Comparison of ENCODE assay signal across 1 cellular context in genomic region chr12:76470028-76470939, GRCh38.
TF ChIP-seq lines count a peak whose summit lies in the region.

No MANE protein-coding gene starts in this region.

TF ChIP-seq in K562, 482 proteins besides CTCF, POLR2A, EP300 and RAD21 (continued from another document and continues in another):
- no peak for TF ChIP-seq IRF9 (tag; IDR thresholded peaks at IDR 0.05)
- TF ChIP-seq MEF2A (IDR thresholded peaks at IDR 0.05; ENCODE audit: control insufficient read depth, low read depth, low read length): peak; percentile 87
- peak; percentile 18 for TF ChIP-seq FOS (IDR thresholded peaks at IDR 0.05; ENCODE audit: extremely low read depth, insufficient read length)
- TF ChIP-seq HLTF (IDR thresholded peaks at IDR 0.05): no peak
- peak in 1 of 2 experiments; percentile 69; a peak in 1 of 4 replicates for TF ChIP-seq RCOR1 (IDR thresholded peaks at IDR 0.05; ENCODE audit: borderline replicate concordance in 1 of 2, low read depth in 2 of 2, low read length in 2 of 2)
- no peak for TF ChIP-seq POLR2G (IDR thresholded peaks at IDR 0.05; ENCODE audit: low read depth, low read length)
- TF ChIP-seq, protein P1, sequence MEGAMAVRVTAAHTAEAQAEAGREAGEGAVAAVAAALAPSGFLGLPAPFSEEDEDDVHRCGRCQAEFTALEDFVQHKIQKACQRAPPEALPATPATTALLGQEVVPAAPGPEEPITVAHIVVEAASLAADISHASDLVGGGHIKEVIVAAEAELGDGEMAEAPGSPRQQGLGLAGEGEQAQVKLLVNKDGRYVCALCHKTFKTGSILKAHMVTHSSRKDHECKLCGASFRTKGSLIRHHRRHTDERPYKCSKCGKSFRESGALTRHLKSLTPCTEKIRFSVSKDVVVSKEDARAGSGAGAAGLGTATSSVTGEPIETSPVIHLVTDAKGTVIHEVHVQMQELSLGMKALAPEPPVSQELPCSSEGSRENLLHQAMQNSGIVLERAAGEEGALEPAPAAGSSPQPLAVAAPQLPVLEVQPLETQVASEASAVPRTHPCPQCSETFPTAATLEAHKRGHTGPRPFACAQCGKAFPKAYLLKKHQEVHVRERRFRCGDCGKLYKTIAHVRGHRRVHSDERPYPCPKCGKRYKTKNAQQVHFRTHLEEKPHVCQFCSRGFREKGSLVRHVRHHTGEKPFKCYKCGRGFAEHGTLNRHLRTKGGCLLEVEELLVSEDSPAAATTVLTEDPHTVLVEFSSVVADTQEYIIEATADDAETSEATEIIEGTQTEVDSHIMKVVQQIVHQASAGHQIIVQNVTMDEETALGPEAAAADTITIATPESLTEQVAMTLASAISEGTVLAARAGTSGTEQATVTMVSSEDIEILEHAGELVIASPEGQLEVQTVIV (CRISPR knock-in tag; IDR thresholded peaks at IDR 0.05; ENCODE audit: borderline replicate concordance): no peak
- TF ChIP-seq RERE (CRISPR knock-in tag; IDR thresholded peaks at IDR 0.05; ENCODE audit: borderline replicate concordance): no peak
- no peak for TF ChIP-seq ZBTB17 (CRISPR knock-in tag; IDR thresholded peaks at IDR 0.05)
- TF ChIP-seq NR3C1 (CRISPR knock-in tag; IDR thresholded peaks at IDR 0.05): no peak
- peak; percentile 76 for TF ChIP-seq ZNF316 (IDR thresholded peaks at IDR 0.05)
- TF ChIP-seq, protein P2, sequence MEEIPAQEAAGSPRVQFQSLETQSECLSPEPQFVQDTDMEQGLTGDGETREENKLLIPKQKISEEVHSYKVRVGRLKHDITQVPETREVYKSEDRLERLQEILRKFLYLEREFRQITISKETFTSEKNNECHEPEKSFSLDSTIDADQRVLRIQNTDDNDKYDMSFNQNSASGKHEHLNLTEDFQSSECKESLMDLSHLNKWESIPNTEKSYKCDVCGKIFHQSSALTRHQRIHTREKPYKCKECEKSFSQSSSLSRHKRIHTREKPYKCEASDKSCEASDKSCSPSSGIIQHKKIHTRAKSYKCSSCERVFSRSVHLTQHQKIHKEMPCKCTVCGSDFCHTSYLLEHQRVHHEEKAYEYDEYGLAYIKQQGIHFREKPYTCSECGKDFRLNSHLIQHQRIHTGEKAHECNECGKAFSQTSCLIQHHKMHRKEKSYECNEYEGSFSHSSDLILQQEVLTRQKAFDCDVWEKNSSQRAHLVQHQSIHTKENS (CRISPR knock-in tag; IDR thresholded peaks at IDR 0.05): no peak
- no peak for TF ChIP-seq BCL6 (CRISPR knock-in tag; IDR thresholded peaks at IDR 0.05)
- no peak for TF ChIP-seq HNRNPL (IDR thresholded peaks at IDR 0.05; ENCODE audit: low read depth, low read length)
- TF ChIP-seq ZNF740 (CRISPR knock-in tag; IDR thresholded peaks at IDR 0.05): no peak
- no peak for TF ChIP-seq ZNF740 (tag; IDR thresholded peaks at IDR 0.05)
- no peak for TF ChIP-seq BRF1 (IDR thresholded peaks at IDR 0.05; ENCODE audit: borderline replicate concordance, extremely low read depth, insufficient read length)
- TF ChIP-seq, protein P3, sequence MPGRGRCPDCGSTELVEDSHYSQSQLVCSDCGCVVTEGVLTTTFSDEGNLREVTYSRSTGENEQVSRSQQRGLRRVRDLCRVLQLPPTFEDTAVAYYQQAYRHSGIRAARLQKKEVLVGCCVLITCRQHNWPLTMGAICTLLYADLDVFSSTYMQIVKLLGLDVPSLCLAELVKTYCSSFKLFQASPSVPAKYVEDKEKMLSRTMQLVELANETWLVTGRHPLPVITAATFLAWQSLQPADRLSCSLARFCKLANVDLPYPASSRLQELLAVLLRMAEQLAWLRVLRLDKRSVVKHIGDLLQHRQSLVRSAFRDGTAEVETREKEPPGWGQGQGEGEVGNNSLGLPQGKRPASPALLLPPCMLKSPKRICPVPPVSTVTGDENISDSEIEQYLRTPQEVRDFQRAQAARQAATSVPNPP (IDR thresholded peaks at IDR 0.05; ENCODE audit: borderline replicate concordance, insufficient read depth, insufficient read length): no peak
- TF ChIP-seq E2F1 (CRISPR knock-in tag; IDR thresholded peaks at IDR 0.05): no peak
- TF ChIP-seq, protein P4, sequence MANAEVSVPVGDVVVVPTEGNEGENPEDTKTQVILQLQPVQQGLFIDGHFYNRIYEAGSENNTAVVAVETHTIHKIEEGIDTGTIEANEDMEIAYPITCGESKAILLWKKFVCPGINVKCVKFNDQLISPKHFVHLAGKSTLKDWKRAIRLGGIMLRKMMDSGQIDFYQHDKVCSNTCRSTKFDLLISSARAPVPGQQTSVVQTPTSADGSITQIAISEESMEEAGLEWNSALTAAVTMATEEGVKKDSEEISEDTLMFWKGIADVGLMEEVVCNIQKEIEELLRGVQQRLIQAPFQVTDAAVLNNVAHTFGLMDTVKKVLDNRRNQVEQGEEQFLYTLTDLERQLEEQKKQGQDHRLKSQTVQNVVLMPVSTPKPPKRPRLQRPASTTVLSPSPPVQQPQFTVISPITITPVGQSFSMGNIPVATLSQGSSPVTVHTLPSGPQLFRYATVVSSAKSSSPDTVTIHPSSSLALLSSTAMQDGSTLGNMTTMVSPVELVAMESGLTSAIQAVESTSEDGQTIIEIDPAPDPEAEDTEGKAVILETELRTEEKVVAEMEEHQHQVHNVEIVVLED (CRISPR knock-in tag; IDR thresholded peaks at IDR 0.05): no peak
- TF ChIP-seq JUN (IDR thresholded peaks at IDR 0.05; ENCODE audit: borderline replicate concordance, low read depth, low read length): peak; percentile 89; the same call in 1 of the 2 replicates
- no peak for TF ChIP-seq JUN (CRISPR knock-in tag; IDR thresholded peaks at IDR 0.05; ENCODE audit: borderline replicate concordance)
- TF ChIP-seq BCOR (IDR thresholded peaks at IDR 0.05): no peak
- TF ChIP-seq SAFB (IDR thresholded peaks at IDR 0.05; ENCODE audit: borderline replicate concordance, low read depth, low read length): no peak
- TF ChIP-seq, protein P5, sequence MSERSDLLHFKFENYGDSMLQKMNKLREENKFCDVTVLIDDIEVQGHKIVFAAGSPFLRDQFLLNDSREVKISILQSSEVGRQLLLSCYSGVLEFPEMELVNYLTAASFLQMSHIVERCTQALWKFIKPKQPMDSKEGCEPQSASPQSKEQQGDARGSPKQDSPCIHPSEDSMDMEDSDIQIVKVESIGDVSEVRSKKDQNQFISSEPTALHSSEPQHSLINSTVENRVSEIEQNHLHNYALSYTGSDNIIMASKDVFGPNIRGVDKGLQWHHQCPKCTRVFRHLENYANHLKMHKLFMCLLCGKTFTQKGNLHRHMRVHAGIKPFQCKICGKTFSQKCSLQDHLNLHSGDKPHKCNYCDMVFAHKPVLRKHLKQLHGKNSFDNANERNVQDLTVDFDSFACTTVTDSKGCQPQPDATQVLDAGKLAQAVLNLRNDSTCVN (CRISPR knock-in tag; IDR thresholded peaks at IDR 0.05): no peak
- no peak for TF ChIP-seq SIX5 (IDR thresholded peaks at IDR 0.05; ENCODE audit: borderline replicate concordance in 1 of 2, insufficient read depth in 1 of 2, low read depth in 1 of 2, low read length in 2 of 2)
- no peak for TF ChIP-seq KLF6 (CRISPR knock-in tag; IDR thresholded peaks at IDR 0.05; ENCODE audit: borderline replicate concordance)
- TF ChIP-seq PBX2 (CRISPR knock-in tag; IDR thresholded peaks at IDR 0.05; ENCODE audit: low read depth): no peak
- TF ChIP-seq PBX2 (tag; conservative IDR thresholded peaks at IDR 0.05; ENCODE audit: low read depth): peak; percentile 32; the same call in 1 of the 2 replicates
- no peak for TF ChIP-seq SIRT6 (IDR thresholded peaks at IDR 0.05; ENCODE audit: low read depth, low read length)
- TF ChIP-seq CEBPB (tag; IDR thresholded peaks at IDR 0.05): no peak
- TF ChIP-seq XRCC3 (IDR thresholded peaks at IDR 0.05): no peak
- TF ChIP-seq, protein P6, sequence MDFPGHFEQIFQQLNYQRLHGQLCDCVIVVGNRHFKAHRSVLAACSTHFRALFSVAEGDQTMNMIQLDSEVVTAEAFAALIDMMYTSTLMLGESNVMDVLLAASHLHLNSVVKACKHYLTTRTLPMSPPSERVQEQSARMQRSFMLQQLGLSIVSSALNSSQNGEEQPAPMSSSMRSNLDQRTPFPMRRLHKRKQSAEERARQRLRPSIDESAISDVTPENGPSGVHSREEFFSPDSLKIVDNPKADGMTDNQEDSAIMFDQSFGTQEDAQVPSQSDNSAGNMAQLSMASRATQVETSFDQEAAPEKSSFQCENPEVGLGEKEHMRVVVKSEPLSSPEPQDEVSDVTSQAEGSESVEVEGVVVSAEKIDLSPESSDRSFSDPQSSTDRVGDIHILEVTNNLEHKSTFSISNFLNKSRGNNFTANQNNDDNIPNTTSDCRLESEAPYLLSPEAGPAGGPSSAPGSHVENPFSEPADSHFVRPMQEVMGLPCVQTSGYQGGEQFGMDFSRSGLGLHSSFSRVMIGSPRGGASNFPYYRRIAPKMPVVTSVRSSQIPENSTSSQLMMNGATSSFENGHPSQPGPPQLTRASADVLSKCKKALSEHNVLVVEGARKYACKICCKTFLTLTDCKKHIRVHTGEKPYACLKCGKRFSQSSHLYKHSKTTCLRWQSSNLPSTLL (IDR thresholded peaks at IDR 0.05): no peak
- peak; percentile 76 for TF ChIP-seq MAFF (IDR thresholded peaks at IDR 0.05; ENCODE audit: low read length)
- no peak for TF ChIP-seq CBX8 (IDR thresholded peaks at IDR 0.05; ENCODE audit: borderline replicate concordance, extremely low read depth, low read depth, low read length, poor library complexity, severe bottlenecking)
- no peak for TF ChIP-seq BRD9 (IDR thresholded peaks at IDR 0.05; ENCODE audit: low read depth, partially characterized antibody)
- TF ChIP-seq ZKSCAN1 (IDR thresholded peaks at IDR 0.05; ENCODE audit: low read depth, low read length): no peak
- peak; percentile 55; the same call in 1 of the 2 replicates for TF ChIP-seq EHMT2 (IDR thresholded peaks at IDR 0.05)
- no peak for TF ChIP-seq NCOA1 (IDR thresholded peaks at IDR 0.05; ENCODE audit: low read depth)
